ENCODE assay signal across 15 cellular contexts in the genomic region with DNA sequence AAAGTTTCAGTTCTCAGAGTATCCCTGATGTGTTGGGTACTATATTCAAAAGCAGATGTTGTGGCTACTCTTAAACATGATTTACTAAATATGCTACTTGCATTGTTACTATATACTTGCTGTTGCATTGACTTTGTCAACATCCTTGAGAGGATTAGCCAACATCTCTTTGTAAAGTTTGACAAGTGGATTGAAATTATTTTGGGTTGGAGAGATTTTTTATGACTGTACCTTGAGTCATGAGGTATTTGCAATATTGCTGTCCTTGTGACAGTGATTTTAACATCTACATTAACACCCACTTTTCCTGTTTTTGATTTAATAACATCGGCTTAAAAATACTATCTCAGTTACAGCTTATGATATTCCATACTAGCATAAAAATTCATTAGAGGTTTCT. TPM values are rescaled to one million over a fixed set of nuclear protein-coding genes. Genes with fewer than 3 reads are reported as not detected.
"Had no signal": no experiment of that assay in that cellular context is flagged by ENCODE, and none has a peak within 500 bp of the region (broad histone marks: within the 10 kb centered on the region; RNA-seq: fewer than 3 reads in every experiment).

No MANE protein-coding gene starts in this region.

- ATAC-seq: lower lobe of right lung had no signal

- H3K9me3 ChIP-seq: lower lobe of right lung had no signal

- H3K36me3 ChIP-seq: cardiac muscle cell, lower lobe of right lung had no signal

- FAIRE-seq: urothelium cell line had no signal

- H3K27ac Mint-ChIP-seq: activated CD4-positive, alpha-beta memory T cell treated with anti-CD3 and anti-CD28 coated beads for 36 hours; activated naive CD8-positive, alpha-beta T cell treated with anti-CD3 and anti-CD28 coated beads for 36 hours; immature natural killer cell had no signal

- H3K4me3 ChIP-seq: cardiac muscle cell, lower lobe of right lung, skin epidermis had no signal

- H3K27ac ChIP-seq: cardiac muscle cell, lower lobe of right lung, skin epidermis had no signal

- H3K36me3 Mint-ChIP-seq: activated CD4-positive, alpha-beta memory T cell treated with anti-CD3 and anti-CD28 coated beads for 36 hours; activated naive CD8-positive, alpha-beta T cell treated with anti-CD3 and anti-CD28 coated beads for 36 hours; immature natural killer cell had no signal

- DNase-seq: activated CD4-positive, alpha-beta memory T cell treated with anti-CD3 and anti-CD28 coated beads for 36 hours; activated CD4-positive, alpha-beta T cell treated with anti-CD3 and anti-CD28 coated beads for 1 hour; activated gamma-delta T cell; activated naive CD8-positive, alpha-beta T cell treated with anti-CD3 and anti-CD28 coated beads for 36 hours; activated T-cell treated with anti-CD3 and anti-CD28 coated beads, Interleukin-2, amount 50 U/mL, for 48 hours; aorta; effector CD4-positive, alpha-beta T cell; immature natural killer cell; lower lobe of right lung; midbrain; posterior cingulate gyrus had no signal

- H3K27me3 ChIP-seq: cardiac muscle cell had no signal

- H3K4me1 Mint-ChIP-seq: activated naive CD8-positive, alpha-beta T cell treated with anti-CD3 and anti-CD28 coated beads for 36 hours had no signal

- H3K9me3 Mint-ChIP-seq: activated CD4-positive, alpha-beta memory T cell treated with anti-CD3 and anti-CD28 coated beads for 36 hours; activated naive CD8-positive, alpha-beta T cell treated with anti-CD3 and anti-CD28 coated beads for 36 hours; immature natural killer cell had no signal

- H3K4me3 Mint-ChIP-seq: activated CD4-positive, alpha-beta memory T cell treated with anti-CD3 and anti-CD28 coated beads for 36 hours; activated naive CD8-positive, alpha-beta T cell treated with anti-CD3 and anti-CD28 coated beads for 36 hours; immature natural killer cell had no signal

RNA-seq across cellular contexts. Expression of gene MRC1, which starts 31.9 kb away (rescaled TPM):
- total RNA-seq: T-helper 2 cell treated with Interferon-gamma antibody and Interleukin-4, amounts not matched to agents 100 ng/mL and 5 ng/mL, for 36 hours had no signal
- polyA plus RNA-seq: immature natural killer cell had no signal
